Comparison of ENCODE assay signal across 24 cellular contexts in the genomic region with DNA sequence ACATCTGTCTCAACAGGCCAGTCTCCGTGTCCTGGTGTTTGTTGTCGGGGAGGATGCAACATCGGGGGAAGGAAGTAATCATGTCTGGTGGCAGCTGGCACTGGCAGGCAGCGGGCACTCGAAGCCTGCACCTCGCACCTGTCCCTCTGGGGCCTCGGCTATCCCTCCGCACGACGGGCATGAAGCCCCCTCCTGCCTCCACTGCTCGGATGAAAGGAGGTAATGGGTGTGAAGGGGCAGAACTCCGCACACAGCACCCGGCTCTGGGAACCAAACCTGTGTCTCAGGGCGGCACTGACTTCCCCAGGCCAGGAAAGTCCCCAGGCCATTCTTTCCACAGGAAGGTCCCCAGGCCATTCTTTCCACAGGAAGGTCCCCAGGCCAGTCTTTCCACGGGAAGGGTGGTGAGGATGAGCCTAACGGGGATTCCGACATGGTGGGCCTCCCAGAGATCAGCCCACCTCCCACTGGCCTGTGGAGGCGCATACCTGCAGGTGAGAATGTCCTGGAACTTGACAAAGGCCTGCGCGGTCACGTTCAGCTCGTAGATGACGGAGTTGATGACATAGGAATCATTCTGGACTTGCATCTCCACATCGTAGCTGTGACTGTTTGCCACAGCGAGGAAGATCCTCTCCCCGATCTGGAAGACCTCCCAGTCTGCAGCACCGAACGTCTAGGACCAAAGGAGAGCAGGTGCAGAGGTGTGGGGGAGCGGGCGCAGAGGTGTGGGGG. TPM values are rescaled to one million over a fixed set of nuclear protein-coding genes. Genes with fewer than 3 reads are reported as not detected.
"Had no signal": no experiment of that assay in that cellular context is flagged by ENCODE, and none has a peak within 500 bp of the region (broad histone marks: within the 10 kb centered on the region; RNA-seq: fewer than 3 reads in every experiment).

No MANE protein-coding gene starts in this region.

- H3K27me3 ChIP-seq: SJSA1 had no signal

- FAIRE-seq: bronchial epithelial cell, TTC549 had no signal

- ATAC-seq: activated CD8-positive, alpha-beta T cell treated with anti-CD3 and anti-CD28 coated beads, Interleukin-2, amount 10 ng/mL, durations not matched to agents 7 days and 5 days; activated naive CD4-positive, alpha-beta T cell treated with anti-CD3 and anti-CD28 coated beads, Interleukin-2, amount 50 U/mL, for 72 hours; activated T-cell treated with anti-CD3 and anti-CD28 coated beads, Interleukin-2, amount 50 U/mL, for 4 hours had no signal

- H3K27ac ChIP-seq: adrenal gland, PC-9, SJSA1 had no signal

- H2AFZ ChIP-seq: PC-9 had no signal

- H3K9me3 ChIP-seq: adrenal gland, SJSA1, SK-N-SH had no signal

- H3K4me3 ChIP-seq: adrenal gland, PC-9, SJSA1 had no signal

- H3K4me2 ChIP-seq: PC-9, SK-N-SH had no signal

- H3K4me1 ChIP-seq: adrenal gland, SJSA1 had no signal

- H3K9ac ChIP-seq: SK-N-SH had no signal

- H3K36me3 ChIP-seq: adrenal gland, SJSA1 had no signal

- DNase-seq: activated CD4-positive, alpha-beta T cell treated with anti-CD3 and anti-CD28 coated beads, Interleukin-2, amount 10 ng/mL, durations not matched to agents 24 days and 14 days; activated CD4-positive, alpha-beta T cell treated with anti-CD3 and anti-CD28 coated beads, Interleukin-2, amount 50 U/mL, for 4 hours; activated CD8-positive, alpha-beta memory T cell treated with anti-CD3 and anti-CD28 coated beads, Interleukin-2, amount 50 U/mL, for 4 hours; activated CD8-positive, alpha-beta T cell treated with anti-CD3 and anti-CD28 coated beads, Interleukin-2, amount 10 ng/mL, durations not matched to agents 7 days and 5 days; activated gamma-delta T cell treated with Interleukin-2 at 50 U/mL for 16 hours; activated naive CD4-positive, alpha-beta T cell treated with anti-CD3 and anti-CD28 coated beads for 36 hours; activated T-cell treated with anti-CD3 and anti-CD28 coated beads for 4 hours; activated T-cell treated with anti-CD3 and anti-CD28 coated beads, Interleukin-2, amount 50 U/mL, for 4 hours; central memory CD4-positive, alpha-beta T cell; NCI-H1417 treated with DMSO at 0.1 percent for 48 hours; NCI-H187 treated with DMSO at 0.1 percent for 48 hours; NCI-H2227 treated with DMSO at 0.1 percent for 48 hours; NCI-H510A treated with DMSO at 0.1 percent for 48 hours; NK-92 treated with Interleukin-12 subunit alpha and Interleukin-12 subunit beta, amount 100 ng/mL, for 24 hours had no signal

RNA-seq across cellular contexts. Expression of gene KRTAP10-1, which starts 31.1 kb away (rescaled TPM):
- total RNA-seq: activated CD4-positive, alpha-beta T cell treated with anti-CD3 and anti-CD28 coated beads, Interleukin-2, amount 10 ng/mL, durations not matched to agents 24 days and 14 days; activated CD8-positive, alpha-beta T cell treated with anti-CD3 and anti-CD28 coated beads, Interleukin-2, amount 10 ng/mL, durations not matched to agents 7 days and 5 days; activated naive CD4-positive, alpha-beta T cell treated with anti-CD3 and anti-CD28 coated beads for 36 hours; activated naive CD4-positive, alpha-beta T cell treated with anti-CD3 and anti-CD28 coated beads, Interleukin-2, amount 50 U/mL, for 72 hours; activated T-cell treated with anti-CD3 and anti-CD28 coated beads, Interleukin-2, amount 50 U/mL, for 4 hours; activated T-helper 1 cell treated with anti-CD3 and anti-CD28 coated beads, Interleukin-12 subunit alpha, Interleukin-12 subunit beta, Interleukin-2, Interleukin-4 antibody, amounts not matched to agents 30 ng/mL and 10 ng/mL and 1 ng/mL, durations not matched to agents 14 hours and 24 hours and 36 hours; adrenal gland; bronchial epithelial cell; cerebellum; MCF 10A; PC-9; SJSA1 had no signal
- polyA plus RNA-seq: adrenal gland, SK-N-SH had no signal

RNA-seq across cellular contexts. Expression of gene KRTAP10-2, which starts 42.4 kb away (rescaled TPM):
- total RNA-seq: activated CD4-positive, alpha-beta T cell treated with anti-CD3 and anti-CD28 coated beads, Interleukin-2, amount 10 ng/mL, durations not matched to agents 24 days and 14 days; activated CD8-positive, alpha-beta T cell treated with anti-CD3 and anti-CD28 coated beads, Interleukin-2, amount 10 ng/mL, durations not matched to agents 7 days and 5 days; activated naive CD4-positive, alpha-beta T cell treated with anti-CD3 and anti-CD28 coated beads for 36 hours; activated naive CD4-positive, alpha-beta T cell treated with anti-CD3 and anti-CD28 coated beads, Interleukin-2, amount 50 U/mL, for 72 hours; activated T-cell treated with anti-CD3 and anti-CD28 coated beads, Interleukin-2, amount 50 U/mL, for 4 hours; activated T-helper 1 cell treated with anti-CD3 and anti-CD28 coated beads, Interleukin-12 subunit alpha, Interleukin-12 subunit beta, Interleukin-2, Interleukin-4 antibody, amounts not matched to agents 30 ng/mL and 10 ng/mL and 1 ng/mL, durations not matched to agents 14 hours and 24 hours and 36 hours; adrenal gland; bronchial epithelial cell; cerebellum; MCF 10A; PC-9; SJSA1 had no signal
- polyA plus RNA-seq: adrenal gland, SK-N-SH had no signal

RNA-seq across cellular contexts. Expression of gene KRTAP10-3, which starts 49.7 kb away (rescaled TPM):
- total RNA-seq: activated CD4-positive, alpha-beta T cell treated with anti-CD3 and anti-CD28 coated beads, Interleukin-2, amount 10 ng/mL, durations not matched to agents 24 days and 14 days; activated CD8-positive, alpha-beta T cell treated with anti-CD3 and anti-CD28 coated beads, Interleukin-2, amount 10 ng/mL, durations not matched to agents 7 days and 5 days; activated naive CD4-positive, alpha-beta T cell treated with anti-CD3 and anti-CD28 coated beads for 36 hours; activated naive CD4-positive, alpha-beta T cell treated with anti-CD3 and anti-CD28 coated beads, Interleukin-2, amount 50 U/mL, for 72 hours; activated T-cell treated with anti-CD3 and anti-CD28 coated beads, Interleukin-2, amount 50 U/mL, for 4 hours; activated T-helper 1 cell treated with anti-CD3 and anti-CD28 coated beads, Interleukin-12 subunit alpha, Interleukin-12 subunit beta, Interleukin-2, Interleukin-4 antibody, amounts not matched to agents 30 ng/mL and 10 ng/mL and 1 ng/mL, durations not matched to agents 14 hours and 24 hours and 36 hours; adrenal gland; bronchial epithelial cell; cerebellum; MCF 10A; PC-9; SJSA1 had no signal
- polyA plus RNA-seq: adrenal gland, SK-N-SH had no signal

RNA-seq across cellular contexts. Expression of gene LRRC3, which starts 53.6 kb away (rescaled TPM):
- total RNA-seq: MCF 10A had no signal
